Comparison of ENCODE assay signal across 22 cellular contexts in the genomic region with DNA sequence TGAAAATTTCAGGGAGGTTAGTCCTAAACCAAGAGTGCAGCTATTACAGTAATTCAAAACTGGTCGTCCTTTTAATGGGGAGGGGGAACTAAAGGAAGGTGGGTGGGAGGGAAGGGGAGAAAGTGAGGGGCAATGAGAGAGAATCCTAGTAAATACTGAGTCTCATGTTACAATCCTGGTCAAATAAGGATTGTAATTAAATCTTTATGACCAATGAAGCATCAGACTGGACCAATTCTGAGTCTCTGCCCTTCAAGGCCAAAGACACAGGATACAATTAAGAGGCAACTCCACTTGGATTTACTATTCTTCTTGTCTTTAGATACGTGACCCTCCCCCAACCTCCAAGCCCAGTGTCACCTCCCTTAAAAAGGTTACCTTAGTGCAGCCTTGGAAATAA.
DNase-seq lines count a peak whose midpoint lies in the region; ATAC-seq and TF ChIP-seq lines count a peak whose summit lies in the region.
"Had no signal": no experiment of that assay in that cellular context is flagged by ENCODE, and none has a peak within 500 bp of the region (broad histone marks: within the 10 kb centered on the region; RNA-seq: fewer than 3 reads in every experiment).

No MANE protein-coding gene starts in this region.

- intact Hi-C loops in left colon (cut with DNase I, micrococcal nuclease) = no loop called here
- intact Hi-C loops in CD4-positive, alpha-beta memory T cell (cut with micrococcal nuclease) = no loop called here

- H3K36me3 Mint-ChIP-seq in GM23338 (ENCODE audit: low read depth) (no peaks in the 10 kb centered on the region), nephron progenitor cell (ENCODE audit: low read depth) (no peaks in the 10 kb centered on the region)
- no peaks in the 10 kb centered on the region for H3K36me3 Mint-ChIP-seq in CD4-positive, alpha-beta memory T cell
- H3K36me3 Mint-ChIP-seq: CD14-positive monocyte had no signal

- H3K36me3 ChIP-seq in GM23338 (ENCODE audit: insufficient read depth) = no peaks in the 10 kb centered on the region
- no peaks in the 10 kb centered on the region for H3K36me3 ChIP-seq in CD4-positive, alpha-beta memory T cell (ENCODE audit: insufficient read depth, low read length)
- H3K36me3 ChIP-seq: BE2C; BLaER1 treated with 17β-estradiol and CSF1 and Interleukin-3, amounts not matched to agents 10 nM and 100 nM; HAP-1 had no signal

- no peaks in the 10 kb centered on the region for H3K9me2 ChIP-seq in GM23338 (ENCODE audit: insufficient read depth)

- CTCF ChIA-PET in CD4-positive, alpha-beta memory T cell (lab: Charles Lee; ENCODE audit: partially characterized antibody) = no interaction called here

- ATAC-seq in GM23338 (no peak), left colon (peak; percentile 16), HG02884 (IDR thresholded peaks at IDR 0.05; ENCODE audit: unreplicated experiment) (no peak)
- ATAC-seq: A549 had no signal

- TF ChIP-seq CTCF in GM23338 (conservative IDR thresholded peaks at IDR 0.05; ENCODE audit: low read depth in 2 of 2) (no peak), nephron progenitor cell (IDR thresholded peaks at IDR 0.05) (no peak)

- no peaks in the 10 kb centered on the region; the same call in 2 of the 3 replicates for H3K9me3 Mint-ChIP-seq in GM23338
- peaks cover 21% of the 10 kb centered on the region for H3K9me3 Mint-ChIP-seq in nephron progenitor cell
- peaks cover 0 to 2% (median 0%) of the 10 kb centered on the region in 8 donors for H3K9me3 Mint-ChIP-seq in CD4-positive, alpha-beta memory T cell
- H3K9me3 Mint-ChIP-seq: CD4-positive, alpha-beta T cell had no signal

- peaks cover 5% of the 10 kb centered on the region for H3K27me3 Mint-ChIP-seq in GM23338 (ENCODE audit: insufficient read depth, low read depth, poor library complexity)
- H3K27me3 Mint-ChIP-seq in nephron progenitor cell (ENCODE audit: low read depth, poor library complexity) = peaks cover 2% of the 10 kb centered on the region
- H3K27me3 Mint-ChIP-seq in CD4-positive, alpha-beta memory T cell = no peaks in the 10 kb centered on the region

- no peaks in the 10 kb centered on the region for H3K27me3 ChIP-seq in GM23338 (ENCODE audit: insufficient read depth)
- H3K27me3 ChIP-seq in CD4-positive, alpha-beta memory T cell (ENCODE audit: insufficient read depth, low read length) = no peaks in the 10 kb centered on the region
- H3K27me3 ChIP-seq: BE2C; BLaER1 treated with 17β-estradiol and CSF1 and Interleukin-3, amounts not matched to agents 10 nM and 100 nM had no signal

- H3K4me1 Mint-ChIP-seq in GM23338 = peaks cover 22% of the 10 kb centered on the region
- H3K4me1 Mint-ChIP-seq in nephron progenitor cell = peaks cover 56% of the 10 kb centered on the region
- no peaks in the 10 kb centered on the region for H3K4me1 Mint-ChIP-seq in CD4-positive, alpha-beta memory T cell

- no peaks in the 10 kb centered on the region for H3K9me3 ChIP-seq in CD4-positive, alpha-beta memory T cell (ENCODE audit: control insufficient read depth in 1 of 2, low read length in 2 of 2)
- H3K9me3 ChIP-seq: A549; BE2C; BLaER1 treated with 17β-estradiol and CSF1 and Interleukin-3, amounts not matched to agents 10 nM and 100 nM; HAP-1 had no signal

- H2AFZ ChIP-seq in GM23338 = no peak overlapping the region

- H3K4me1 ChIP-seq in GM23338 (ENCODE audit: insufficient read depth) = peaks cover 4% of the 10 kb centered on the region; the same call in 1 of the 2 replicates
- H3K4me1 ChIP-seq in CD4-positive, alpha-beta memory T cell (ENCODE audit: insufficient read depth, low read length) = no peaks in the 10 kb centered on the region
- H3K4me1 ChIP-seq: A549, BE2C, HAP-1 had no signal

- H4K20me1 ChIP-seq in GM23338 (replicated peaks; ENCODE audit: insufficient read depth) = no peaks in the 10 kb centered on the region
- H4K20me1 ChIP-seq: BLaER1 treated with 17β-estradiol and CSF1 and Interleukin-3, amounts not matched to agents 10 nM and 100 nM had no signal

- H3K4me3 Mint-ChIP-seq in GM23338 (no peak overlapping the region), nephron progenitor cell (no peak overlapping the region)
- no peak overlapping the region for H3K4me3 Mint-ChIP-seq in CD4-positive, alpha-beta memory T cell
- H3K4me3 Mint-ChIP-seq: CD14-positive monocyte; CD4-positive, alpha-beta T cell had no signal

- H3K27ac ChIP-seq in GM23338 (ENCODE audit: low read depth) = no peak overlapping the region
- no peak overlapping the region for H3K27ac ChIP-seq in CD4-positive, alpha-beta memory T cell (ENCODE audit: low read depth, low read length)
- H3K27ac ChIP-seq: A549; BLaER1 treated with 17β-estradiol and CSF1 and Interleukin-3, amounts not matched to agents 10 nM and 100 nM had no signal

- DNase-seq in NCI-H2227 treated with DMSO at 0.1 percent for 48 hours (lab: John Stamatoyannopoulos, UW) = peak; percentile 15
- no peak for DNase-seq in NCI-H2227 (lab: John Stamatoyannopoulos, UW; ENCODE audit: unreplicated experiment)
- peak; percentile 15 for DNase-seq in GM23338 (ENCODE audit: low spot score)
- DNase-seq in left colon = no peak
- no peak for DNase-seq in nephron progenitor cell
- no peak for DNase-seq in CD4-positive, alpha-beta memory T cell
- DNase-seq: 8988T; ACHN; AML-193; BE2C; Calu3; CD4-positive, alpha-beta T cell; COR-L47; DMS53; DMS79 treated with DMSO at 0.1 percent for 48 hours; GF-D8; GOT3 had no signal

- H3K4me2 ChIP-seq in GM23338 = no peak overlapping the region
- H3K4me2 ChIP-seq: A549; BLaER1 treated with 17β-estradiol and CSF1 and Interleukin-3, amounts not matched to agents 10 nM and 100 nM had no signal

- no peaks in the 10 kb centered on the region for H3K79me2 ChIP-seq in GM23338 (replicated peaks; ENCODE audit: insufficient read depth)

- H3F3A ChIP-seq in GM23338 (replicated peaks; ENCODE audit: low read depth) = no peaks in the 10 kb centered on the region

- POLR2A ChIA-PET in CD4-positive, alpha-beta memory T cell (lab: Charles Lee; ENCODE audit: partially characterized antibody) = no interaction called here

- H3K4me3 ChIP-seq in GM23338 = no peak overlapping the region
- no peak overlapping the region for H3K4me3 ChIP-seq in CD4-positive, alpha-beta memory T cell (ENCODE audit: low read length in 2 of 2)
- H3K4me3 ChIP-seq: A549; BLaER1 treated with 17β-estradiol and CSF1 and Interleukin-3, amounts not matched to agents 10 nM and 100 nM; HAP-1 had no signal

- H3K27ac Mint-ChIP-seq in GM23338 (no peak overlapping the region), nephron progenitor cell (peak overlapping the region; percentile 27)
- no peak overlapping the region for H3K27ac Mint-ChIP-seq in CD4-positive, alpha-beta memory T cell
- H3K27ac Mint-ChIP-seq: CD14-positive monocyte; CD4-positive, alpha-beta T cell had no signal

TF ChIP-seq in GM23338, 12 proteins besides CTCF, POLR2A, EP300 and RAD21:
- no peak for TF ChIP-seq NANOG (IDR thresholded peaks at IDR 0.05; ENCODE audit: borderline replicate concordance)
- no peak for TF ChIP-seq CREB1 (CRISPR knock-in tag; IDR thresholded peaks at IDR 0.05; ENCODE audit: low read depth)
- TF ChIP-seq ZNF331 (CRISPR knock-in tag; IDR thresholded peaks at IDR 0.05; ENCODE audit: low read depth) = no peak
- TF ChIP-seq EZH2phosphoT487 (IDR thresholded peaks at IDR 0.05; ENCODE audit: unreplicated experiment) = no peak

Comparison
In these comparisons a context has a peak if more than half of its experiments do, and no peak if none do; other contexts are left out.
1. DNase-seq: peak in NCI-H2227 treated with DMSO at 0.1 percent for 48 hours (single experiment) and GM23338 (single experiment); none in NCI-H2227 (single experiment), left colon (0 of 2), nephron progenitor cell (single experiment) and CD4-positive, alpha-beta memory T cell (0 of 5).